Comparison of ENCODE assay signal across 8 cellular contexts in the genomic region with DNA sequence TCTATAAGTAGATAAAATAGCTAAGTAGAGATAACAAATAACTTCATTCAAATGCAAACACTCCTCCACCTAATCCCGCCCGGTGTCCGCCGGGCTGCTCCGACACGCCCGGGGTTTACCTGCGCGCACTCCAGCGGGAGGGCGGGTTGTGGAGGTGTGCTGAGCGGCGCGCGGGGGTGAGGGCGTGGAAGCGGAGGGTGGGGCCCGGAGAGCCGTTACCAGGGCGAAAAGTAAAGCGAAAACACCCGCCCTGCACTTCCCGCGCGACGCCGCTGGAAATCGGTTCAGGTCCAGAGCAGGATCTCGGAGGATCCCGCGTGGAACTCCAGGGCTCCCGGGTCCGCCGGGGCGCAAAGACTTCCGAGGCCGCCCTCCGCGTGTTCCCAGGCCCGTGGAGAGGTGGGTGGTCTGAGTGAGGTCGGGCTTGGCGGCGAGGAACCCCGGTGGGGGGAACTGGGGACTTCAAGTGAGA. TPM values are rescaled to one million over a fixed set of nuclear protein-coding genes. Genes with fewer than 3 reads are reported as not detected.
DNase-seq lines count a peak whose midpoint lies in the region; ATAC-seq and TF ChIP-seq lines count a peak whose summit lies in the region.

No MANE protein-coding gene starts in this region.

- peak overlapping the region; percentile 90 for H3K4me3 Mint-ChIP-seq in activated CD8-positive, alpha-beta memory T cell treated with anti-CD3 and anti-CD28 coated beads, Interleukin-2, amount 10 ng/mL, durations not matched to agents 7 days and 5 days
- peak overlapping the region; percentile 99 for H3K4me3 Mint-ChIP-seq in neural crest cell

- H3K9me3 ChIP-seq in BLaER1: no peaks in the 10 kb centered on the region
- no peaks in the 10 kb centered on the region for H3K9me3 ChIP-seq in HUES6 (ENCODE audit: control insufficient read depth, insufficient read depth, low read depth, low read length)

- peak; percentile 8 for ATAC-seq in activated CD8-positive, alpha-beta memory T cell treated with anti-CD3 and anti-CD28 coated beads, Interleukin-2, amount 10 ng/mL, durations not matched to agents 7 days and 5 days
- no peak for ATAC-seq in GM21737 (IDR thresholded peaks at IDR 0.05; ENCODE audit: unreplicated experiment)

- CTCF ChIA-PET in activated CD8-positive, alpha-beta memory T cell treated with anti-CD3 and anti-CD28 coated beads, Interleukin-2, amount 10 ng/mL, durations not matched to agents 7 days and 5 days (lab: Charles Lee): interaction anchor here (0.7 to 4.8 kb wide), 4 partner anchors 10 to 149 kb away, joined by 3 to 34 read pairs (median 9); no protein-coding TSS in a partner anchor

- peaks cover 37% of the 10 kb centered on the region for H3K4me1 Mint-ChIP-seq in activated CD8-positive, alpha-beta memory T cell treated with anti-CD3 and anti-CD28 coated beads, Interleukin-2, amount 10 ng/mL, durations not matched to agents 7 days and 5 days
- H3K4me1 Mint-ChIP-seq in neural crest cell: peaks cover 38% of the 10 kb centered on the region

- H3K36me3 Mint-ChIP-seq in activated CD8-positive, alpha-beta memory T cell treated with anti-CD3 and anti-CD28 coated beads, Interleukin-2, amount 10 ng/mL, durations not matched to agents 7 days and 5 days: peaks cover 12% of the 10 kb centered on the region
- no peaks in the 10 kb centered on the region for H3K36me3 Mint-ChIP-seq in neural crest cell (ENCODE audit: low read depth)

- H3K9me3 Mint-ChIP-seq in activated CD8-positive, alpha-beta memory T cell treated with anti-CD3 and anti-CD28 coated beads, Interleukin-2, amount 10 ng/mL, durations not matched to agents 7 days and 5 days (ENCODE audit: low read depth): no peaks in the 10 kb centered on the region
- H3K9me3 Mint-ChIP-seq in neural crest cell: no peaks in the 10 kb centered on the region

- peak overlapping the region; percentile 96 for H3K27ac Mint-ChIP-seq in activated CD8-positive, alpha-beta memory T cell treated with anti-CD3 and anti-CD28 coated beads, Interleukin-2, amount 10 ng/mL, durations not matched to agents 7 days and 5 days
- no peak overlapping the region for H3K27ac Mint-ChIP-seq in neural crest cell (ENCODE audit: unreplicated experiment)

- H4K20me1 ChIP-seq in BLaER1: peaks cover 58% of the 10 kb centered on the region

- H3K27me3 Mint-ChIP-seq in activated CD8-positive, alpha-beta memory T cell treated with anti-CD3 and anti-CD28 coated beads, Interleukin-2, amount 10 ng/mL, durations not matched to agents 7 days and 5 days: peaks cover 50% of the 10 kb centered on the region
- H3K27me3 Mint-ChIP-seq in neural crest cell (ENCODE audit: low read depth): peaks cover 85% of the 10 kb centered on the region

- TF ChIP-seq CTCF in epithelial cell of proximal tubule (conservative IDR thresholded peaks at IDR 0.05; ENCODE audit: low read depth, low read length) (no peak), neural crest cell (conservative IDR thresholded peaks at IDR 0.05) (no peak)

- H3K27ac ChIP-seq in BLaER1 (no peak overlapping the region), HUES6 (ENCODE audit: low read depth, low read length) (no peak overlapping the region)

- peak overlapping the region; percentile 56 for H3K9ac ChIP-seq in BLaER1
- peak overlapping the region; percentile 90 for H3K9ac ChIP-seq in HUES6 (ENCODE audit: low read length)

- peaks cover 56% of the 10 kb centered on the region for H3K27me3 ChIP-seq in BLaER1
- peaks cover 73% of the 10 kb centered on the region for H3K27me3 ChIP-seq in HUES6 (ENCODE audit: control insufficient read depth, insufficient read depth, low read length)

- peak overlapping the region; percentile 97 for H3K4me2 ChIP-seq in BLaER1

- H3K4me1 ChIP-seq in BLaER1: peaks cover 30% of the 10 kb centered on the region
- H3K4me1 ChIP-seq in HUES6 (ENCODE audit: control insufficient read depth, insufficient read depth, low read length): peaks cover 41% of the 10 kb centered on the region

- H3K36me3 ChIP-seq in BLaER1 (no peaks in the 10 kb centered on the region), HUES6 (ENCODE audit: control insufficient read depth, insufficient read depth, low read length) (no peaks in the 10 kb centered on the region)

- H3K4me3 ChIP-seq in BLaER1 (peak overlapping the region; percentile 79), HUES6 (ENCODE audit: low read depth, low read length) (peak overlapping the region; percentile 90), epithelial cell of proximal tubule (ENCODE audit: low read depth, low read length) (peak overlapping the region; percentile 73)

- peak; percentile 73 for DNase-seq in activated CD8-positive, alpha-beta memory T cell treated with anti-CD3 and anti-CD28 coated beads, Interleukin-2, amount 10 ng/mL, durations not matched to agents 7 days and 5 days
- DNase-seq in epithelial cell of proximal tubule (ENCODE audit: low read depth) (no peak), neural crest cell (ENCODE audit: low read depth, low spot score) (no peak), ureter (ENCODE audit: low spot score) (peak; percentile 74), NOMO-1 treated with dmso at 0.1 percent for 144 hours (lab: John Stamatoyannopoulos, UW; ENCODE audit: unreplicated experiment) (no peak)

RNA-seq across cellular contexts. Expression of a gene that starts 1.8 kb away (rescaled TPM):
- 10 to 100 TPM; 21.3 to 36.5 TPM for total RNA-seq in activated CD8-positive, alpha-beta memory T cell treated with anti-CD3 and anti-CD28 coated beads, Interleukin-2, amount 10 ng/mL, durations not matched to agents 7 days and 5 days
- total RNA-seq in epithelial cell of proximal tubule (10.1 and 18.9 TPM in 2 replicates), neural crest cell (10.3 and 12.3 TPM in 2 replicates), ureter (10.6 TPM)

Comparison
In these comparisons a context has a peak if more than half of its experiments do, and no peak if none do; other contexts are left out.
1. DNase-seq: peak in activated CD8-positive, alpha-beta memory T cell treated with anti-CD3 and anti-CD28 coated beads, Interleukin-2, amount 10 ng/mL, durations not matched to agents 7 days and 5 days (single experiment) and ureter (single experiment); none in epithelial cell of proximal tubule (single experiment), neural crest cell (single experiment) and NOMO-1 treated with dmso at 0.1 percent for 144 hours (single experiment).
2. Peak in every context shown above with its lines, with median percentiles within 50 percentile points of each other: H3K4me3 ChIP-seq.